ENCODE assay signal across 8 cellular contexts in the genomic region with DNA sequence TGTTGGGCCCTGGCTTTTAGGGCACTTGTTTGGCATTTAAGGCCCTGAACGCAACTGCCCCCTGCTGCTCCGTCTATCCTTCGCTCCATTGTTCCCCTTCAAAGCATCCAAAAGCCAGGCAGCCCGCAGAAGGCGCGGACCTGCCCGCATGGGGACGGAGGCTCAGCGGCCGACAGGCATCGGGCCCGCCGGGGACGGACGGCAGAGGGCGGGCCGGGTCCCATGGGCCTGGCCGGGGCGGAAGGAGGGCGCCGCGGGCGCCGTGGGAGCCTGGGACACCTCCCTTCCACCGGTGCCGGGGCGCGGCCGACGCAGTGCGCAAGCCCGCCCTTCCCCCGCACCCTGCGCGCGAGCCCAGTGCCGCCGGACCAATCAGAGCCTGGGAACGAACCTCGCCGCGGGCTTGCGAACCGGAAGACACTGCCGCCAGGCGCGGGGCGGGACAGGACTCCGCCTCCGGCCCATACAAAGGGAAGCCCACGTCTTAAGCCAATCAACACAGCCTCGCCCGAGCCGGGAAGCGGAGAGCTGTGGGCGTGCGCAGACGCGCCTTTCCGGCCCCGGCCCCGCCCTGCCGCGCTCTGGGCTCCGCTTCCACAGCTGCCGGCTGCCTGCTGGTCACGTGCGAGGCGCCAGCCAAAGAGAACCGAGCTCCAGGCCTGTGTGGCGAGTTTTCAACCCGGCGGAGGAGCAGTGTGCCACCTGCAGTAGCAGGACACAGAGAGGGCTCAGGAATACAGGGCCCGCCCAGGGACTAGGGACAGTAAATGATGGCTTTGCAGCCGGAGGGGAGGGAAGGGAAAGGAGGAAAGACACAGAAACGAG. TPM values are rescaled to one million over a fixed set of nuclear protein-coding genes. Genes with fewer than 3 reads are reported as not detected.
A peak's percentile ranks its signal among the peaks of the same experiment; 100 is the strongest.
DNase-seq lines count a peak whose midpoint lies in the region; ATAC-seq and TF ChIP-seq lines count a peak whose summit lies in the region.

No MANE protein-coding gene starts in this region.

- H3K27me3 ChIP-seq in hepatocyte, result no peaks in the 10 kb centered on the region

- TF ChIP-seq CTCF in hepatocyte (IDR thresholded peaks at IDR 0.05; ENCODE audit: poor library complexity), result peak; percentile 22

- peaks cover 7% of the 10 kb centered on the region for H3K79me2 ChIP-seq in hepatocyte

- ATAC-seq in GM18511 (IDR thresholded peaks at IDR 0.05; ENCODE audit: unreplicated experiment), result peak; percentile 69
- peak; percentile 53 for ATAC-seq in HG03025 (IDR thresholded peaks at IDR 0.05; ENCODE audit: low FRiP score, unreplicated experiment)

- peak overlapping the region; percentile 95 for H3K27ac ChIP-seq in hepatocyte

- DNase-seq in NCI-H2029 treated with DMSO at 0.1 percent for 48 hours (lab: John Stamatoyannopoulos, UW) (peak; percentile 78), T1000 (lab: John Stamatoyannopoulos, UW) (peak; percentile 82), astrocyte of the hippocampus (ENCODE audit: low read depth, low spot score) (peak; percentile 98), hepatocyte (ENCODE audit: low spot score) (peak; percentile 96), renal cortical epithelial cell (ENCODE audit: low read depth) (peak; percentile 93), cortex of kidney (lab: John Stamatoyannopoulos, UW) (no peak)

- peak overlapping the region; percentile 85 for H3K4me2 ChIP-seq in hepatocyte

- WGBS in hepatocyte (ENCODE audit: low lambda C conversion rate, missing lambda C conversion rate), result 35% methylated on average over 67 of the region's 76 CpGs

- H4K20me1 ChIP-seq in hepatocyte (ENCODE audit: insufficient read depth, poor library complexity, severe bottlenecking), result no peaks in the 10 kb centered on the region

- H3K9me3 ChIP-seq in hepatocyte (ENCODE audit: low read depth), result no peaks in the 10 kb centered on the region

- H3K4me3 ChIP-seq in hepatocyte, result peak overlapping the region; percentile 38

- peaks cover 7% of the 10 kb centered on the region for H3K4me1 ChIP-seq in hepatocyte (ENCODE audit: insufficient read depth)

- H2AFZ ChIP-seq in hepatocyte, result no peak overlapping the region

- no peaks in the 10 kb centered on the region for H3K9me2 ChIP-seq in hepatocyte (replicated peaks; ENCODE audit: insufficient read depth)

- H3K36me3 ChIP-seq in hepatocyte (replicated peaks; ENCODE audit: insufficient read depth, low read depth), result no peaks in the 10 kb centered on the region

RNA-seq across cellular contexts. Expression of a gene that starts 2.1 kb away (rescaled TPM):
- 3.3 and 6.4 TPM in 2 replicates for total RNA-seq in hepatocyte
- polyA plus RNA-seq in hepatocyte, result 6.2 and 10.3 TPM in 2 replicates
- 11.8 and 19.3 TPM in 2 replicates for total RNA-seq in renal cortical epithelial cell

RNA-seq across cellular contexts. Expression of a gene that starts 6.7 kb away (rescaled TPM):
- total RNA-seq in hepatocyte (74.0 and 83.5 TPM in 2 replicates), renal cortical epithelial cell (51.8 and 52.8 TPM in 2 replicates)
- 118 and 134 TPM in 2 replicates for polyA plus RNA-seq in hepatocyte

RNA-seq across cellular contexts. Expression of a gene that starts 16.3 kb away (rescaled TPM):
- total RNA-seq in hepatocyte (22.2 and 22.8 TPM in 2 replicates), renal cortical epithelial cell (1.9 and 3.6 TPM in 2 replicates)
- 5.8 and 13.2 TPM in 2 replicates for polyA plus RNA-seq in hepatocyte

RNA-seq across cellular contexts. Expression of a gene that starts 23.7 kb away (rescaled TPM):
- total RNA-seq in hepatocyte (1.2 TPM in 1 of 2 replicates, not detected in the other), renal cortical epithelial cell (0.70 and 1.0 TPM in 2 replicates)
- not detected in 2 replicates for polyA plus RNA-seq in hepatocyte

RNA-seq across cellular contexts. Expression of a gene that starts 42.2 kb away (rescaled TPM):
- total RNA-seq in hepatocyte (0.12 and 0.33 TPM in 2 replicates), renal cortical epithelial cell (88.0 and 623 TPM in 2 replicates)
- polyA plus RNA-seq in hepatocyte, result 0.40 and 0.69 TPM in 2 replicates
